ENCODE assay signal across 8 cellular contexts in the genomic region with DNA sequence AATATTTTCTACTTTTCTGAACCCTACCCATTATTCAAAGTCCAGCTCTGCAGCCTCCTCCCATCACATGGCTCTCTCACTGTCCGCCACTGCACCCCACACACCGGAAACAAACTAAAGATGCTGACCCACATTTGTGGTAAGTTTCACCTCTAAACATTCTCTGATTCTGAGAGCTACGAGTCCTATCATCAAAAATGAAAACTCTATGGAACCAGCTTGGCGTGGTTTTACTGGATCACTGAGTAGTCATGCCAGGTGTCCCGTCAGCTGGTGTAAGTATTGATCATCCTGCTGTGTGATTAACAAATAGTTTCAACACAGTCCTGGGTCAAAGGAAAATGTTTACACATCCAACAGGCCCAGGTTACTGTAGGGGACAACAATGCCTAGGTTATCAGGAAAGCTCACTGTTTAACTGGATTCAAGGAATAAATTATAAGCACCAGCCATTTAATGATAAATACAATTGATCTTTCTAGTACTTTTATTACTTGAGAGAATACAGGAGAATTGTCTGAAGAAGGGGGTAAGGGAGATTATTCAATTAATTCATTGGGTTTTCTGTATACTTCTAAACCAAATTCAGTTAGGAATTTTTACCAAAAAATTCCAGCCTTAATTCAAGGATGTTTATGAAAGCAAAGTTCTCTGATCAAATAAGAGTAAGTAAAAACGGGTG. TPM values are rescaled to one million over a fixed set of nuclear protein-coding genes. Genes with fewer than 3 reads are reported as not detected.
A peak's percentile ranks its signal among the peaks of the same experiment; 100 is the strongest.
DNase-seq lines count a peak whose midpoint lies in the region; ATAC-seq and TF ChIP-seq lines count a peak whose summit lies in the region.

No MANE protein-coding gene starts in this region.

- intact Hi-C loops in Right ventricle myocardium superior (cut with DNase I) (loop anchor here (10.0 kb wide), 1 partner anchor 47 kb away; no protein-coding TSS in a partner anchor), cardiac septum (cut with DNase I) (no loop called here), PC-9 (cut with micrococcal nuclease; ENCODE audit: unreplicated experiment) (no loop called here), esophagus squamous epithelium (cut with DNase I) (no loop called here), posterior cingulate gyrus (cut with DNase I) (no loop called here)

- 0 out of 2 replicates have a peak overlapping the region, but pooled peaks have one; percentile 26 for H3K27ac ChIP-seq in PC-9
- H3K27ac ChIP-seq in esophagus squamous epithelium: peak overlapping the region; percentile 36 to 86 (median 72)

- no peak for TF ChIP-seq CTCF in PC-9 (conservative IDR thresholded peaks at IDR 0.05)
- TF ChIP-seq CTCF in esophagus squamous epithelium (IDR thresholded peaks at IDR 0.05): no peak

- no peaks in the 10 kb centered on the region for H3K9me3 Mint-ChIP-seq in stimulated activated naive CD8-positive, alpha-beta T cell treated with anti-CD3 and anti-CD28 coated beads, Interleukin-15, Interleukin-2, amounts not matched to agents 100 ng/mL and 50 ng/mL, for 24 hours

- peaks cover 100% of the 10 kb centered on the region for H3K4me1 Mint-ChIP-seq in stimulated activated naive CD8-positive, alpha-beta T cell treated with anti-CD3 and anti-CD28 coated beads, Interleukin-15, Interleukin-2, amounts not matched to agents 100 ng/mL and 50 ng/mL, for 24 hours (ENCODE audit: low read depth)

- TF ChIP-seq POLR2A in esophagus squamous epithelium (IDR thresholded peaks at IDR 0.05): no peak

- H3K4me3 ChIP-seq in PC-9: no peak overlapping the region
- peak overlapping the region in 1 of 4 donors; percentile 34 for H3K4me3 ChIP-seq in esophagus squamous epithelium

- no peaks in the 10 kb centered on the region for H3K79me2 ChIP-seq in PC-9 (ENCODE audit: low read depth)

- no peak for DNase-seq in Right ventricle myocardium superior
- DNase-seq in cardiac septum (ENCODE audit: low spot score): no peak
- no peak for DNase-seq in PC-9
- DNase-seq in esophagus squamous epithelium (lab: John Stamatoyannopoulos, UW): no peak
- DNase-seq in posterior cingulate gyrus: no peak
- DNase-seq in activated CD4-positive, CD25-positive, alpha-beta regulatory T cell (lab: John Stamatoyannopoulos, UW): no peak

- no peak overlapping the region for H2AFZ ChIP-seq in PC-9

- WGBS in esophagus squamous epithelium, 2 donors: 33 to 50% methylated on average over 6 of the region's 6 CpGs

- CTCF ChIA-PET in PC-9 (lab: Charles Lee): no interaction called here

- peaks cover 12% of the 10 kb centered on the region; the same call in 1 of the 2 replicates for H3F3A ChIP-seq in PC-9 (ENCODE audit: insufficient read depth, low read depth)

- peaks cover 11% of the 10 kb centered on the region for H3K36me3 Mint-ChIP-seq in stimulated activated naive CD8-positive, alpha-beta T cell treated with anti-CD3 and anti-CD28 coated beads, Interleukin-15, Interleukin-2, amounts not matched to agents 100 ng/mL and 50 ng/mL, for 24 hours (ENCODE audit: low read depth)

- no TSS peak for BruUV-seq in PC-9 (replicated peaks; lab: Mats Ljungman, UMichigan)

- POLR2A ChIA-PET in PC-9 (lab: Charles Lee; ENCODE audit: unreplicated experiment): interaction anchor here (0.7 to 0.8 kb wide), 2 partner anchors 8 to 218 kb away, joined by 4 read pairs; no protein-coding TSS in a partner anchor

- H3K27me3 Mint-ChIP-seq in stimulated activated naive CD8-positive, alpha-beta T cell treated with anti-CD3 and anti-CD28 coated beads, Interleukin-15, Interleukin-2, amounts not matched to agents 100 ng/mL and 50 ng/mL, for 24 hours: no peaks in the 10 kb centered on the region

- H3K36me3 ChIP-seq in PC-9 (ENCODE audit: low read depth): no peaks in the 10 kb centered on the region
- H3K36me3 ChIP-seq in esophagus squamous epithelium: peaks cover 0 to 12% (median 0%) of the 10 kb centered on the region in 3 donors

- peak overlapping the region; percentile 96 for H3K27ac Mint-ChIP-seq in stimulated activated naive CD8-positive, alpha-beta T cell treated with anti-CD3 and anti-CD28 coated beads, Interleukin-15, Interleukin-2, amounts not matched to agents 100 ng/mL and 50 ng/mL, for 24 hours

- ATAC-seq in Right ventricle myocardium superior (ENCODE audit: poor library complexity) (peak; percentile 42), GM21576 (IDR thresholded peaks at IDR 0.05; ENCODE audit: unreplicated experiment) (no peak)

- peak overlapping the region; percentile 54 for H3K4me2 ChIP-seq in PC-9

- H3K9me3 ChIP-seq in PC-9 (ENCODE audit: insufficient read depth, low read depth) (no peaks in the 10 kb centered on the region), esophagus squamous epithelium (no peaks in the 10 kb centered on the region)

- H3K27me3 ChIP-seq in PC-9 (ENCODE audit: insufficient read depth, low read depth): no peaks in the 10 kb centered on the region
- no peaks in the 10 kb centered on the region for H3K27me3 ChIP-seq in esophagus squamous epithelium

- H4K20me1 ChIP-seq in PC-9 (ENCODE audit: insufficient read depth): no peaks in the 10 kb centered on the region

- H3K9me2 ChIP-seq in PC-9 (ENCODE audit: insufficient read depth): no peaks in the 10 kb centered on the region

- H3K4me1 ChIP-seq in PC-9 (replicated peaks; ENCODE audit: insufficient read depth) (peaks cover 16% of the 10 kb centered on the region), esophagus squamous epithelium (peaks cover 30 to 67% (median 40%) of the 10 kb centered on the region in 3 donors)

- peak overlapping the region; percentile 79 for H3K4me3 Mint-ChIP-seq in stimulated activated naive CD8-positive, alpha-beta T cell treated with anti-CD3 and anti-CD28 coated beads, Interleukin-15, Interleukin-2, amounts not matched to agents 100 ng/mL and 50 ng/mL, for 24 hours

RNA-seq across cellular contexts. Expression of a gene that starts 33.9 kb away (rescaled TPM):
- total RNA-seq in Right ventricle myocardium superior (32.3 TPM), cardiac septum (29.4 TPM), PC-9 (2021) (40.3 and 41.0 TPM in 2 replicates), esophagus squamous epithelium (10 to 100 TPM; 42.1 to 86.7 (median 67.5) TPM)
